Comparison of ENCODE assay signal across 1 cellular context in genomic region chr17:43803758-43804157, GRCh38.
TF ChIP-seq lines count a peak whose summit lies in the region.

No MANE protein-coding gene starts in this region.

TF ChIP-seq in WTC11, 78 proteins besides CTCF, POLR2A, EP300 and RAD21 (continued from another document):
- no peak for TF ChIP-seq ZNF532 (CRISPR knock-in tag; IDR thresholded peaks at IDR 0.05; ENCODE audit: borderline replicate concordance)
- TF ChIP-seq HMGXB4 (CRISPR knock-in tag; IDR thresholded peaks at IDR 0.05), result no peak
- no peak for TF ChIP-seq TEAD1 (CRISPR knock-in tag; IDR thresholded peaks at IDR 0.05)
- TF ChIP-seq ELF4 (CRISPR knock-in tag; IDR thresholded peaks at IDR 0.05; ENCODE audit: low read depth), result no peak
- no peak for TF ChIP-seq ZNF232 (CRISPR knock-in tag; IDR thresholded peaks at IDR 0.05)
- TF ChIP-seq AR (CRISPR knock-in tag; IDR thresholded peaks at IDR 0.05), result no peak
- TF ChIP-seq ZSCAN18 (CRISPR knock-in tag; IDR thresholded peaks at IDR 0.05), result no peak
- no peak for TF ChIP-seq ZNF281 (CRISPR knock-in tag; IDR thresholded peaks at IDR 0.05)
- no peak for TF ChIP-seq PRDM15 (CRISPR knock-in tag; IDR thresholded peaks at IDR 0.05)
- TF ChIP-seq JUN (CRISPR knock-in tag; IDR thresholded peaks at IDR 0.05), result no peak
- no peak for TF ChIP-seq ZNF425 (CRISPR knock-in tag; conservative IDR thresholded peaks at IDR 0.05)
- TF ChIP-seq IRF2 (CRISPR knock-in tag; IDR thresholded peaks at IDR 0.05; ENCODE audit: borderline replicate concordance, low read depth), result no peak
